In genomic region chr1:78006491-78006890, GRCh38 we compare ENCODE assay signal across 10 cellular contexts. TPM values are rescaled to one million over a fixed set of nuclear protein-coding genes. Genes with fewer than 3 reads are reported as not detected.
DNase-seq lines count a peak whose midpoint lies in the region; ATAC-seq, FAIRE-seq and TF ChIP-seq lines count a peak whose summit lies in the region.
"Had no signal": no experiment of that assay in that cellular context is flagged by ENCODE, and none has a peak within 500 bp of the region (broad histone marks: within the 10 kb centered on the region; RNA-seq: fewer than 3 reads in every experiment).

No MANE protein-coding gene starts in this region.

- no peak for FAIRE-seq in HepG2 (lab: Jason Lieb, UNC)
- no peak for FAIRE-seq in GM12891 (lab: Jason Lieb, UNC)

- H3K4me1 ChIP-seq in adipocyte (ENCODE audit: control insufficient read depth, insufficient read depth, low read length) (peaks cover 40% of the 10 kb centered on the region), HepG2 (ENCODE audit: insufficient read depth, low read length) (peaks cover 60% of the 10 kb centered on the region), testis (peaks cover 11% of the 10 kb centered on the region)

- H3K9ac ChIP-seq in adipocyte (ENCODE audit: low read length) (peak overlapping the region; percentile 99), HepG2 (ENCODE audit: insufficient read depth, low read depth, low read length) (no peak overlapping the region)

- TF ChIP-seq EP300 in HepG2 (IDR thresholded peaks at IDR 0.05; ENCODE audit: low read depth in 2 of 2, low read length in 2 of 2): no peak
- TF ChIP-seq EP300 in HepG2 (CRISPR knock-in tag; IDR thresholded peaks at IDR 0.05; ENCODE audit: borderline replicate concordance): no peak

- H3K79me2 ChIP-seq in HepG2 (ENCODE audit: insufficient read depth, low read length): peaks cover 53% of the 10 kb centered on the region

- H3K4me2 ChIP-seq in HepG2 (ENCODE audit: low read depth, low read length): peak overlapping the region; percentile 79

- H3K36me3 ChIP-seq in adipocyte (ENCODE audit: control insufficient read depth, insufficient read depth, low read length, severe bottlenecking): no peaks in the 10 kb centered on the region
- no peaks in the 10 kb centered on the region for H3K36me3 ChIP-seq in HepG2 (replicated peaks in 1 of 2; ENCODE audit: control insufficient read depth in 1 of 2, insufficient read depth in 2 of 2, low read length in 2 of 2)
- H3K36me3 ChIP-seq in testis (ENCODE audit: low read depth, missing control alignments): no peaks in the 10 kb centered on the region

- no peaks in the 10 kb centered on the region for H3K9me3 Mint-ChIP-seq in activated CD8-positive, alpha-beta memory T cell treated with anti-CD3 and anti-CD28 coated beads, Interleukin-2, amount 10 ng/mL, durations not matched to agents 7 days and 5 days (ENCODE audit: low read depth)

- H3K27me3 ChIP-seq in adipocyte (replicated peaks; ENCODE audit: control insufficient read depth, insufficient read depth, low read length): no peaks in the 10 kb centered on the region
- H3K27me3 ChIP-seq in HepG2 (ENCODE audit: control insufficient read depth in 1 of 2, insufficient read depth in 2 of 2, low read length in 2 of 2): no peaks in the 10 kb centered on the region
- H3K27me3 ChIP-seq in testis: no peaks in the 10 kb centered on the region

- no peaks in the 10 kb centered on the region; the same call in none of the 2 replicates for H4K20me1 ChIP-seq in HepG2 (ENCODE audit: insufficient read depth, low read length)

- no peak for TF ChIP-seq RAD21 in HepG2 (CRISPR knock-in tag; IDR thresholded peaks at IDR 0.05)

- H3K4me3 ChIP-seq in adipocyte (ENCODE audit: low read length) (peak overlapping the region; percentile 96), HepG2 (replicated peaks in 1 of 3; ENCODE audit: insufficient read depth in 1 of 3, low read depth in 2 of 3, low read length in 3 of 3) (peak overlapping the region in 2 of 3 experiments; percentile 18 to 71; a peak in 4 of 6 replicates), testis (peak overlapping the region; percentile 47 to 72)

- no peak for ATAC-seq in activated CD8-positive, alpha-beta memory T cell treated with anti-CD3 and anti-CD28 coated beads, Interleukin-2, amount 10 ng/mL, durations not matched to agents 7 days and 5 days
- ATAC-seq in HepG2 (no peak), GM21528 (IDR thresholded peaks at IDR 0.05; ENCODE audit: low FRiP score, unreplicated experiment) (no peak)

- peaks cover 4% of the 10 kb centered on the region for H3K36me3 Mint-ChIP-seq in activated CD8-positive, alpha-beta memory T cell treated with anti-CD3 and anti-CD28 coated beads, Interleukin-2, amount 10 ng/mL, durations not matched to agents 7 days and 5 days

- CTCF ChIA-PET in activated CD8-positive, alpha-beta memory T cell treated with anti-CD3 and anti-CD28 coated beads, Interleukin-2, amount 10 ng/mL, durations not matched to agents 7 days and 5 days (lab: Charles Lee): interaction anchor here (1.3 to 4.5 kb wide), 3 partner anchors 15 to 108 kb away, joined by 3 to 17 read pairs (median 13); partner anchors contain the start of gene FUBP1
- CTCF ChIA-PET in HepG2 (lab: Yijun Ruan, JAX; ENCODE audit: low intra/inter-chr PET ratio, low total read pairs): no interaction called here

- in situ Hi-C loops in HepG2 (cut with HindIII; ENCODE audit: extremely low pct_ligation_motif_present, low pct_unique_long_range_greater_than_20kb): no loop called here

- peaks cover 3% of the 10 kb centered on the region for H3K27me3 Mint-ChIP-seq in activated CD8-positive, alpha-beta memory T cell treated with anti-CD3 and anti-CD28 coated beads, Interleukin-2, amount 10 ng/mL, durations not matched to agents 7 days and 5 days

- no peak overlapping the region for H3K27ac Mint-ChIP-seq in activated CD8-positive, alpha-beta memory T cell treated with anti-CD3 and anti-CD28 coated beads, Interleukin-2, amount 10 ng/mL, durations not matched to agents 7 days and 5 days

- POLR2A ChIA-PET in HepG2 (lab: Yijun Ruan, JAX): interaction anchor here (3.0 to 9.1 kb wide), 2 partner anchors 26 to 39 kb away, joined by 56 to 161 read pairs; partner anchors contain the start of genes FUBP1 and GIPC2

- H3K4me3 Mint-ChIP-seq in activated CD8-positive, alpha-beta memory T cell treated with anti-CD3 and anti-CD28 coated beads, Interleukin-2, amount 10 ng/mL, durations not matched to agents 7 days and 5 days: peak overlapping the region; percentile 92

- intact Hi-C loops in HepG2 (cut with micrococcal nuclease; ENCODE audit: unreplicated experiment) (no loop called here), testis (cut with DNase I; ENCODE audit: low total_unique reads) (no loop called here)

- no peak for DNase-seq in activated CD8-positive, alpha-beta memory T cell treated with anti-CD3 and anti-CD28 coated beads, Interleukin-2, amount 10 ng/mL, durations not matched to agents 7 days and 5 days
- no peak for DNase-seq in activated CD8-positive, alpha-beta memory T cell treated with anti-CD3 and anti-CD28 coated beads, Interleukin-2, amount 50 U/mL, for 4 hours
- DNase-seq in adipocyte (ENCODE audit: low read depth): no peak
- no peak for DNase-seq in HepG2 (ENCODE audit: low spot score)
- no peak for DNase-seq in testis
- DNase-seq in stimulated activated CD4-positive, alpha-beta T cell treated with anti-CD3 and anti-CD28 coated beads, Interleukin-4, amount 100 ng/mL, for 4 hours: no peak
- no peak for DNase-seq in GM12891 (ENCODE audit: insufficient read length, low spot score)
- DNase-seq: NCI-H187 had no signal

- H3K9me3 ChIP-seq in adipocyte (ENCODE audit: control insufficient read depth, low read length) (no peaks in the 10 kb centered on the region), HepG2 (ENCODE audit: low read length) (no peaks in the 10 kb centered on the region), testis (no peaks in the 10 kb centered on the region)

- H3K27ac ChIP-seq in HepG2 (ENCODE audit: extremely low read length, insufficient read depth, low read length) (no peak overlapping the region), testis (peak overlapping the region; percentile 96)
- H3K27ac ChIP-seq: C4-2B had no signal

- no peak for TF ChIP-seq POLR2A in HepG2 (IDR thresholded peaks at IDR 0.05; ENCODE audit: insufficient read depth in 1 of 2, low read depth in 2 of 2, low read length in 2 of 2)
- no peak for TF ChIP-seq POLR2A in testis (IDR thresholded peaks at IDR 0.05)
- TF ChIP-seq POLR2A in GM12891 (IDR thresholded peaks at IDR 0.05; ENCODE audit: low read depth, low read length): no peak

- no peak for TF ChIP-seq CTCF in HepG2 (CRISPR knock-in tag; IDR thresholded peaks at IDR 0.05)
- TF ChIP-seq CTCF in testis (IDR thresholded peaks at IDR 0.05): no peak

- no TSS peak for BruUV-seq in HepG2 (replicated peaks; lab: Mats Ljungman, UMichigan)

- H2AFZ ChIP-seq in HepG2 (ENCODE audit: low read length): no peak overlapping the region

- peaks cover 41% of the 10 kb centered on the region for H3K4me1 Mint-ChIP-seq in activated CD8-positive, alpha-beta memory T cell treated with anti-CD3 and anti-CD28 coated beads, Interleukin-2, amount 10 ng/mL, durations not matched to agents 7 days and 5 days

RNA-seq across cellular contexts. Expression of gene DNAJB4, which starts 1.8 kb away (rescaled TPM):
- 10 to 100 TPM; 11.5 to 23.0 TPM for total RNA-seq in activated CD8-positive, alpha-beta memory T cell treated with anti-CD3 and anti-CD28 coated beads, Interleukin-2, amount 10 ng/mL, durations not matched to agents 7 days and 5 days
- total RNA-seq in HepG2 (2016; rRNA removed; fragmentation: Illumina TruSeq; extraction: Trizol) (18.6 and 25.7 TPM in 2 replicates), testis (10 to 100 TPM; 21.1 to 24.7 TPM)
- 2.7 and 3.0 TPM in 2 replicates for total RNA-seq in HepG2 (2016; cell fraction: cytosol; rRNA removed; fragmentation: Illumina TruSeq; extraction: Trizol; ENCODE audit: low read depth)
- total RNA-seq in HepG2 (2016; cell fraction: insoluble cytoplasmic fraction; rRNA removed; fragmentation: Illumina TruSeq; extraction: Trizol): 16.9 and 25.9 TPM in 2 replicates
- total RNA-seq in HepG2 (2016; cell fraction: membrane; rRNA removed; fragmentation: Illumina TruSeq; extraction: Trizol): 5.7 and 9.7 TPM in 2 replicates
- 14.1 and 15.4 TPM in 2 replicates for total RNA-seq in HepG2 (2016; cell fraction: nucleus; rRNA removed; fragmentation: Illumina TruSeq; extraction: Trizol)
- polyA plus RNA-seq in HepG2 (2011; rRNA removed) (3.0 and 4.4 TPM in 2 replicates), testis (ENCODE audit: insufficient read depth, low read depth, low replicate concordance) (33.4 TPM)
- polyA plus RNA-seq in HepG2 (2011; cell fraction: cytosol; rRNA removed): 2.3 and 2.8 TPM in 2 replicates
- 4.2 and 4.7 TPM in 2 replicates for polyA plus RNA-seq in HepG2 (2011; cell fraction: nucleus; rRNA removed)
- 9.3 and 9.6 TPM in 2 replicates for polyA plus RNA-seq in HepG2 (2012)
- polyA plus RNA-seq in HepG2 (2016; cell fraction: cytosol; fragmentation: Illumina TruSeq; extraction: Trizol; ENCODE audit: low read depth): 0.76 and 1.0 TPM in 2 replicates
- polyA plus RNA-seq in HepG2 (2016; cell fraction: insoluble cytoplasmic fraction; fragmentation: Illumina TruSeq; extraction: Trizol; ENCODE audit: low read depth): 17.4 and 17.8 TPM in 2 replicates
- 2.1 and 2.3 TPM in 2 replicates for polyA plus RNA-seq in HepG2 (2016; cell fraction: membrane; fragmentation: Illumina TruSeq; extraction: Trizol; ENCODE audit: low read depth)
- polyA plus RNA-seq in HepG2 (2016; cell fraction: nucleus; fragmentation: Illumina TruSeq; extraction: Trizol; ENCODE audit: insufficient read depth, low read depth): 14.1 and 15.4 TPM in 2 replicates
- 3.2 and 9.2 TPM in 2 replicates for polyA minus RNA-seq in HepG2 (2011; rRNA and poly(A)+ RNA removed; ENCODE audit: low replicate concordance)
- 5.0 and 5.2 TPM in 2 replicates for polyA minus RNA-seq in HepG2 (2011; cell fraction: cytosol; rRNA and poly(A)+ RNA removed)
- polyA minus RNA-seq in HepG2 (2011; cell fraction: nucleus; rRNA and poly(A)+ RNA removed): 15.8 and 16.3 TPM in 2 replicates
- polyA plus RNA-seq in GM12891 (2012; ENCODE audit: low read depth, missing spikeins): 7.4 TPM

RNA-seq across cellular contexts. Expression of gene FUBP1, which starts 27.6 kb away (rescaled TPM):
- total RNA-seq in activated CD8-positive, alpha-beta memory T cell treated with anti-CD3 and anti-CD28 coated beads, Interleukin-2, amount 10 ng/mL, durations not matched to agents 7 days and 5 days: 100 to 1,000 TPM; 220 to 222 TPM
- total RNA-seq in HepG2 (2016; rRNA removed; fragmentation: Illumina TruSeq; extraction: Trizol) (166 and 192 TPM in 2 replicates), testis (100 to 1,000 TPM; 141 to 160 TPM)
- 14.8 and 18.6 TPM in 2 replicates for total RNA-seq in HepG2 (2016; cell fraction: cytosol; rRNA removed; fragmentation: Illumina TruSeq; extraction: Trizol; ENCODE audit: low read depth)
- 164 and 178 TPM in 2 replicates for total RNA-seq in HepG2 (2016; cell fraction: insoluble cytoplasmic fraction; rRNA removed; fragmentation: Illumina TruSeq; extraction: Trizol)
- 33.3 and 42.9 TPM in 2 replicates for total RNA-seq in HepG2 (2016; cell fraction: membrane; rRNA removed; fragmentation: Illumina TruSeq; extraction: Trizol)
- total RNA-seq in HepG2 (2016; cell fraction: nucleus; rRNA removed; fragmentation: Illumina TruSeq; extraction: Trizol): 243 and 259 TPM in 2 replicates
- polyA plus RNA-seq in HepG2 (2011; rRNA removed) (97.5 and 98.1 TPM in 2 replicates), testis (ENCODE audit: insufficient read depth, low read depth, low replicate concordance) (83.7 TPM)
- 50.6 and 52.7 TPM in 2 replicates for polyA plus RNA-seq in HepG2 (2011; cell fraction: cytosol; rRNA removed)
- polyA plus RNA-seq in HepG2 (2011; cell fraction: nucleus; rRNA removed): 159 and 189 TPM in 2 replicates
- 106 and 122 TPM in 2 replicates for polyA plus RNA-seq in HepG2 (2012)
- 6.8 and 8.4 TPM in 2 replicates for polyA plus RNA-seq in HepG2 (2016; cell fraction: cytosol; fragmentation: Illumina TruSeq; extraction: Trizol; ENCODE audit: low read depth)
- 165 and 171 TPM in 2 replicates for polyA plus RNA-seq in HepG2 (2016; cell fraction: insoluble cytoplasmic fraction; fragmentation: Illumina TruSeq; extraction: Trizol; ENCODE audit: low read depth)
- 18.5 and 22.5 TPM in 2 replicates for polyA plus RNA-seq in HepG2 (2016; cell fraction: membrane; fragmentation: Illumina TruSeq; extraction: Trizol; ENCODE audit: low read depth)
- polyA plus RNA-seq in HepG2 (2016; cell fraction: nucleus; fragmentation: Illumina TruSeq; extraction: Trizol; ENCODE audit: insufficient read depth, low read depth): 212 and 220 TPM in 2 replicates
- 143 and 421 TPM in 2 replicates for polyA minus RNA-seq in HepG2 (2011; rRNA and poly(A)+ RNA removed; ENCODE audit: low replicate concordance)
- polyA minus RNA-seq in HepG2 (2011; cell fraction: cytosol; rRNA and poly(A)+ RNA removed): 53.6 and 56.2 TPM in 2 replicates
- 426 and 458 TPM in 2 replicates for polyA minus RNA-seq in HepG2 (2011; cell fraction: nucleus; rRNA and poly(A)+ RNA removed)
- 120 TPM for polyA plus RNA-seq in GM12891 (2012; ENCODE audit: low read depth, missing spikeins)

RNA-seq across cellular contexts. Expression of gene GIPC2, which starts 39.3 kb away (rescaled TPM):
- total RNA-seq in activated CD8-positive, alpha-beta memory T cell treated with anti-CD3 and anti-CD28 coated beads, Interleukin-2, amount 10 ng/mL, durations not matched to agents 7 days and 5 days: under 1 TPM; 0.23 to 0.38 TPM
- total RNA-seq in HepG2 (2016; rRNA removed; fragmentation: Illumina TruSeq; extraction: Trizol): 21.6 and 39.7 TPM in 2 replicates
- 2.0 and 2.2 TPM in 2 replicates for total RNA-seq in HepG2 (2016; cell fraction: cytosol; rRNA removed; fragmentation: Illumina TruSeq; extraction: Trizol; ENCODE audit: low read depth)
- total RNA-seq in HepG2 (2016; cell fraction: insoluble cytoplasmic fraction; rRNA removed; fragmentation: Illumina TruSeq; extraction: Trizol): 22.5 and 39.5 TPM in 2 replicates
- total RNA-seq in HepG2 (2016; cell fraction: membrane; rRNA removed; fragmentation: Illumina TruSeq; extraction: Trizol): 8.3 and 9.4 TPM in 2 replicates
- total RNA-seq in HepG2 (2016; cell fraction: nucleus; rRNA removed; fragmentation: Illumina TruSeq; extraction: Trizol): 21.2 and 21.7 TPM in 2 replicates
- 5.1 and 6.1 TPM in 2 replicates for polyA plus RNA-seq in HepG2 (2011; rRNA removed)
- polyA plus RNA-seq in HepG2 (2011; cell fraction: cytosol; rRNA removed): 2.9 and 4.8 TPM in 2 replicates
- 2.7 and 4.2 TPM in 2 replicates for polyA plus RNA-seq in HepG2 (2011; cell fraction: nucleus; rRNA removed)
- polyA plus RNA-seq in HepG2 (2012): 10.6 and 16.9 TPM in 2 replicates
- polyA plus RNA-seq in HepG2 (2016; cell fraction: cytosol; fragmentation: Illumina TruSeq; extraction: Trizol; ENCODE audit: low read depth): 1.9 and 2.2 TPM in 2 replicates
- polyA plus RNA-seq in HepG2 (2016; cell fraction: insoluble cytoplasmic fraction; fragmentation: Illumina TruSeq; extraction: Trizol; ENCODE audit: low read depth): 39.5 and 45.6 TPM in 2 replicates
- polyA plus RNA-seq in HepG2 (2016; cell fraction: membrane; fragmentation: Illumina TruSeq; extraction: Trizol; ENCODE audit: low read depth): 6.7 and 7.1 TPM in 2 replicates
- 14.6 and 15.7 TPM in 2 replicates for polyA plus RNA-seq in HepG2 (2016; cell fraction: nucleus; fragmentation: Illumina TruSeq; extraction: Trizol; ENCODE audit: insufficient read depth, low read depth)
- polyA minus RNA-seq in HepG2 (2011; rRNA and poly(A)+ RNA removed; ENCODE audit: low replicate concordance): 3.5 TPM in 1 of 2 replicates, not detected in the other
- polyA minus RNA-seq in HepG2 (2011; cell fraction: cytosol; rRNA and poly(A)+ RNA removed): 6.9 and 7.6 TPM in 2 replicates
- polyA minus RNA-seq in HepG2 (2011; cell fraction: nucleus; rRNA and poly(A)+ RNA removed): 27.6 and 32.6 TPM in 2 replicates
- 1 to 10 TPM; 2.0 to 2.4 TPM for total RNA-seq in testis
- 1.9 TPM for polyA plus RNA-seq in testis (ENCODE audit: insufficient read depth, low read depth, low replicate concordance)
- 0.86 TPM for polyA plus RNA-seq in GM12891 (2012; ENCODE audit: low read depth, missing spikeins)

Comparison
In these comparisons a context has a peak if more than half of its experiments do, and no peak if none do; other contexts are left out.
1. H3K4me3 ChIP-seq: peak in every context shown above with its lines; median percentile 96 in adipocyte; 60 in testis; 44 in HepG2.